23 cellular contexts compared by ENCODE assay signal in the genomic region with DNA sequence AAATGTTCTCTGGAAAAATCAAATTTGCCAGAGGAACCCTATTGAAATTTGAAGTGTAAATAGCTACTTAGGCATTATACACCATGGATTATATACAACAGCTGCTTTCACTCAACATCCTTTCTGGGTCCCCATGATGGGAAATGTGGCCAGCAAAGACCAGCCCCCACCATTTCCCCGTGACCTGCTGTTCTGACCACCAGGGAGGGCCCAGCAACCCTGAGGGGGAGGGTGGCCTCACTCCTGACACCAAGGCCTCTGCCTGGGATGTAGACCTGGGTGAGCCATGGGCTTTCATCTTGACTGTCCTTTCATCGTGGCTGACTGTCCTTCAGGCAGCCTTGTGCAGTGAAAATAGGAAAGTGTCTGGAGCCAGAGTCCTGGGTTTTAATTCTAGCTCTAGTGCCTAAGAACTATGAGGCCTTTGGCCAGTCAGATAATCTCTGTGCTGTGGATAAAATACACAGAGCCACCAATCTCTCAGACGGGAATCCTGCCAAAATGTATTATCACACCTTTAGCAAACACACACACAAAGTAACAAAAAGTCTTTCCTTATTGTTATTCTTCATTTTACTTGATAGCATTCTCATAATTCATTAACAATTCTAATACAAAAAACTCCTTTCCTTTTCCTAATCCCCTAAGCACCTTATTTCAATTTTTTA.
"Had no signal": no experiment of that assay in that cellular context is flagged by ENCODE, and none has a peak within 500 bp of the region (broad histone marks: within the 10 kb centered on the region; RNA-seq: fewer than 3 reads in every experiment).

No MANE protein-coding gene starts in this region.

- DNase-seq: activated CD4-positive, alpha-beta T cell treated with anti-CD3 and anti-CD28 coated beads for 1 hour; activated CD8-positive, alpha-beta memory T cell treated with anti-CD3 and anti-CD28 coated beads for 24 hours; activated CD8-positive, alpha-beta memory T cell treated with anti-CD3 and anti-CD28 coated beads, Interleukin-2, amount 50 U/mL, for 48 hours; activated gamma-delta T cell; adrenal gland; effector memory CD4-positive, alpha-beta T cell; esophagus squamous epithelium; left lung; posterior cingulate gyrus; stimulated activated CD4-positive, alpha-beta T cell treated with anti-CD3 and anti-CD28 coated beads, Interleukin-15, amount 100 ng/mL, for 24 hours; stimulated activated CD4-positive, alpha-beta T cell treated with anti-CD3 and anti-CD28 coated beads, Interleukin-4, amount 100 ng/mL, for 1 hour; T-helper 2 cell; WERI-Rb-1 had no signal

- FAIRE-seq: astrocyte, bronchial epithelial cell, endothelial cell of umbilical vein had no signal

- H2AFZ ChIP-seq: hepatocyte had no signal

- H3K4me3 ChIP-seq: adrenal gland, esophagus squamous epithelium, hepatocyte, left lung, thoracic aorta had no signal

- H3K27me3 ChIP-seq: adrenal gland, esophagus squamous epithelium, hepatocyte, left lung had no signal

- H3K27ac Mint-ChIP-seq: activated naive CD4-positive, alpha-beta T cell treated with anti-CD3 and anti-CD28 coated beads, Interleukin-2, amount 50 U/mL, for 24 hours; dendritic cell treated with granulocyte-macrophage colony-stimulating factor and Interleukin-4, amounts not matched to agents 40 ng/mL and 50 ng/mL, for 4 days; memory B cell; natural killer cell treated with Interleukin-12 subunit alpha and Interleukin-12 subunit beta and Interleukin-15 and Interleukin-18, amount 100 ng/mL, for 72 hours; stimulated activated memory B cell treated with anti-CD40 and anti-IgM and Interleukin-4, amounts not matched to agents 10 μg/mL and 1 μg/mL and 100 μg/mL, for 72 hours had no signal

- H3K4me1 ChIP-seq: left lung had no signal

- H3K27ac ChIP-seq: adrenal gland, esophagus squamous epithelium, hepatocyte, left lung, thoracic aorta, WERI-Rb-1 had no signal

- H3K27me3 Mint-ChIP-seq: activated naive CD4-positive, alpha-beta T cell treated with anti-CD3 and anti-CD28 coated beads, Interleukin-2, amount 50 U/mL, for 24 hours; dendritic cell treated with granulocyte-macrophage colony-stimulating factor and Interleukin-4, amounts not matched to agents 40 ng/mL and 50 ng/mL, for 4 days; memory B cell; stimulated activated memory B cell treated with anti-CD40 and anti-IgM and Interleukin-4, amounts not matched to agents 10 μg/mL and 1 μg/mL and 100 μg/mL, for 72 hours had no signal

- H3K36me3 ChIP-seq: adrenal gland, esophagus squamous epithelium, left lung, thoracic aorta, WERI-Rb-1 had no signal

- H3K36me3 Mint-ChIP-seq: natural killer cell treated with Interleukin-12 subunit alpha and Interleukin-12 subunit beta and Interleukin-15 and Interleukin-18, amount 100 ng/mL, for 72 hours; stimulated activated memory B cell treated with anti-CD40 and anti-IgM and Interleukin-4, amounts not matched to agents 10 μg/mL and 1 μg/mL and 100 μg/mL, for 72 hours had no signal

- H3K79me2 ChIP-seq: hepatocyte had no signal

- H3K4me3 Mint-ChIP-seq: activated naive CD4-positive, alpha-beta T cell treated with anti-CD3 and anti-CD28 coated beads, Interleukin-2, amount 50 U/mL, for 24 hours; dendritic cell treated with granulocyte-macrophage colony-stimulating factor and Interleukin-4, amounts not matched to agents 40 ng/mL and 50 ng/mL, for 4 days; memory B cell; natural killer cell treated with Interleukin-12 subunit alpha and Interleukin-12 subunit beta and Interleukin-15 and Interleukin-18, amount 100 ng/mL, for 72 hours; stimulated activated memory B cell treated with anti-CD40 and anti-IgM and Interleukin-4, amounts not matched to agents 10 μg/mL and 1 μg/mL and 100 μg/mL, for 72 hours had no signal

- ATAC-seq: left lung; natural killer cell treated with Interleukin-12 subunit alpha and Interleukin-12 subunit beta and Interleukin-15 and Interleukin-18, amount 100 ng/mL, for 72 hours; stimulated activated memory B cell treated with anti-CD40 and anti-IgM and Interleukin-4, amounts not matched to agents 10 μg/mL and 1 μg/mL and 100 μg/mL, for 72 hours had no signal

- H3K9me3 ChIP-seq: adrenal gland, esophagus squamous epithelium, left lung, thoracic aorta had no signal

- H3K4me2 ChIP-seq: hepatocyte had no signal

- H3K9me3 Mint-ChIP-seq: dendritic cell treated with granulocyte-macrophage colony-stimulating factor and Interleukin-4, amounts not matched to agents 40 ng/mL and 50 ng/mL, for 4 days; memory B cell; natural killer cell treated with Interleukin-12 subunit alpha and Interleukin-12 subunit beta and Interleukin-15 and Interleukin-18, amount 100 ng/mL, for 72 hours; stimulated activated memory B cell treated with anti-CD40 and anti-IgM and Interleukin-4, amounts not matched to agents 10 μg/mL and 1 μg/mL and 100 μg/mL, for 72 hours had no signal
